Comparison of ENCODE assay signal across 15 cellular contexts in genomic region chr10:51000976-51001375, GRCh38.
DNase-seq lines count a peak whose midpoint lies in the region; ATAC-seq and TF ChIP-seq lines count a peak whose summit lies in the region.
"Had no signal": no experiment of that assay in that cellular context is flagged by ENCODE, and none has a peak within 500 bp of the region (broad histone marks: within the 10 kb centered on the region; RNA-seq: fewer than 3 reads in every experiment).

No MANE protein-coding gene starts in this region.

- no peaks in the 10 kb centered on the region for H3K27me3 ChIP-seq in adipocyte (replicated peaks; ENCODE audit: control insufficient read depth, insufficient read depth, low read length)
- no peaks in the 10 kb centered on the region for H3K27me3 ChIP-seq in thoracic aorta (replicated peaks; ENCODE audit: insufficient read depth)
- H3K27me3 ChIP-seq: colonic mucosa had no signal

- H3K27me3 Mint-ChIP-seq in natural killer cell treated with Interleukin-12 subunit alpha and Interleukin-12 subunit beta and Interleukin-15 and Interleukin-18, amount 100 ng/mL, for 72 hours = peaks cover 14 to 27% of the 10 kb centered on the region in 2 donors

- ATAC-seq in thoracic aorta (ENCODE audit: insufficient number of reproducible peaks, low FRiP score, low read depth) (no peak), HG03097 (IDR thresholded peaks at IDR 0.05; ENCODE audit: low FRiP score, unreplicated experiment) (no peak), HG03045 (IDR thresholded peaks at IDR 0.05; ENCODE audit: unreplicated experiment) (no peak)
- ATAC-seq in natural killer cell treated with Interleukin-12 subunit alpha and Interleukin-12 subunit beta and Interleukin-15 and Interleukin-18, amount 100 ng/mL, for 72 hours = no peak

- H3K4me1 ChIP-seq in adipocyte (ENCODE audit: control insufficient read depth, insufficient read depth, low read length) = peaks cover 56% of the 10 kb centered on the region
- peaks cover 49 to 97% of the 10 kb centered on the region in 2 donors for H3K4me1 ChIP-seq in thoracic aorta (ENCODE audit: control insufficient read depth in 1 of 2, low read depth in 2 of 2)
- H3K4me1 ChIP-seq: colonic mucosa had no signal

- no peaks in the 10 kb centered on the region for H3K4me1 Mint-ChIP-seq in natural killer cell treated with Interleukin-12 subunit alpha and Interleukin-12 subunit beta and Interleukin-15 and Interleukin-18, amount 100 ng/mL, for 72 hours (ENCODE audit: low read depth in 2 of 2)
- H3K4me1 Mint-ChIP-seq: activated naive CD4-positive, alpha-beta T cell treated with anti-CD3 and anti-CD28 coated beads, Interleukin-2, amount 10 ng/mL, durations not matched to agents 7 days and 5 days; stimulated activated naive B cell treated with anti-CD40 and anti-IgM and Interleukin-4, amounts not matched to agents 10 μg/mL and 1 μg/mL and 100 μg/mL, for 72 hours had no signal

- no peaks in the 10 kb centered on the region for H3K9me3 ChIP-seq in adipocyte (ENCODE audit: control insufficient read depth, low read length)
- no peaks in the 10 kb centered on the region for H3K9me3 ChIP-seq in thoracic aorta
- H3K9me3 ChIP-seq: colonic mucosa had no signal

- H3K4me3 ChIP-seq in adipocyte (ENCODE audit: low read length) = peak overlapping the region; percentile 73
- no peak overlapping the region for H3K4me3 ChIP-seq in fibroblast of the aortic adventitia (ENCODE audit: low read depth, low read length)
- H3K4me3 ChIP-seq in thoracic aorta = peak overlapping the region; percentile 31
- H3K4me3 ChIP-seq: colonic mucosa had no signal

- H3K27ac Mint-ChIP-seq in natural killer cell treated with Interleukin-12 subunit alpha and Interleukin-12 subunit beta and Interleukin-15 and Interleukin-18, amount 100 ng/mL, for 72 hours = no peak overlapping the region
- H3K27ac Mint-ChIP-seq: activated naive CD4-positive, alpha-beta T cell treated with anti-CD3 and anti-CD28 coated beads, Interleukin-2, amount 10 ng/mL, durations not matched to agents 7 days and 5 days; stimulated activated naive B cell treated with anti-CD40 and anti-IgM and Interleukin-4, amounts not matched to agents 10 μg/mL and 1 μg/mL and 100 μg/mL, for 72 hours had no signal

- DNase-seq in GM03348 (ENCODE audit: low spot score) (peak; percentile 39), adipocyte (ENCODE audit: low read depth) (peak; percentile 17), fibroblast of the aortic adventitia (ENCODE audit: low read depth) (peak; percentile 42), thoracic aorta (ENCODE audit: low spot score) (no peak)
- DNase-seq in natural killer cell treated with Interleukin-12 subunit alpha and Interleukin-12 subunit beta and Interleukin-15 and Interleukin-18, amount 100 ng/mL, for 72 hours (ENCODE audit: low spot score) = no peak
- DNase-seq: activated CD4-positive, alpha-beta T cell treated with anti-CD3 and anti-CD28 coated beads for 48 hours; activated naive CD4-positive, alpha-beta T cell treated with anti-CD3 and anti-CD28 coated beads, Interleukin-2, amount 10 ng/mL, durations not matched to agents 7 days and 5 days; colonic mucosa; MV-4-11; NCI-H1694 treated with DMSO at 0.1 percent for 48 hours; stimulated activated naive B cell treated with anti-CD40 and anti-IgM and Interleukin-4, amounts not matched to agents 10 μg/mL and 1 μg/mL and 100 μg/mL, for 72 hours had no signal

- no peak for TF ChIP-seq CTCF in fibroblast of the aortic adventitia (IDR thresholded peaks at IDR 0.05; ENCODE audit: insufficient read depth, low read length)
- TF ChIP-seq CTCF in thoracic aorta (IDR thresholded peaks at IDR 0.05) = no peak

- H3K27ac ChIP-seq in thoracic aorta = peak overlapping the region; percentile 78 to 85
- H3K27ac ChIP-seq: colonic mucosa, KMS-11 had no signal

- no peak overlapping the region for H3K4me3 Mint-ChIP-seq in natural killer cell treated with Interleukin-12 subunit alpha and Interleukin-12 subunit beta and Interleukin-15 and Interleukin-18, amount 100 ng/mL, for 72 hours
- H3K4me3 Mint-ChIP-seq: activated naive CD4-positive, alpha-beta T cell treated with anti-CD3 and anti-CD28 coated beads, Interleukin-2, amount 10 ng/mL, durations not matched to agents 7 days and 5 days; neural crest cell; stimulated activated naive B cell treated with anti-CD40 and anti-IgM and Interleukin-4, amounts not matched to agents 10 μg/mL and 1 μg/mL and 100 μg/mL, for 72 hours had no signal

- H3K9me3 Mint-ChIP-seq in natural killer cell treated with Interleukin-12 subunit alpha and Interleukin-12 subunit beta and Interleukin-15 and Interleukin-18, amount 100 ng/mL, for 72 hours = no peaks in the 10 kb centered on the region
- H3K9me3 Mint-ChIP-seq: activated naive CD4-positive, alpha-beta T cell treated with anti-CD3 and anti-CD28 coated beads, Interleukin-2, amount 10 ng/mL, durations not matched to agents 7 days and 5 days; neural crest cell; stimulated activated naive B cell treated with anti-CD40 and anti-IgM and Interleukin-4, amounts not matched to agents 10 μg/mL and 1 μg/mL and 100 μg/mL, for 72 hours had no signal

- H3K36me3 ChIP-seq in adipocyte (ENCODE audit: control insufficient read depth, insufficient read depth, low read length, severe bottlenecking) (no peaks in the 10 kb centered on the region), thoracic aorta (no peaks in the 10 kb centered on the region)
- H3K36me3 ChIP-seq: colonic mucosa had no signal

- H3K9ac ChIP-seq in adipocyte (ENCODE audit: low read length) = peak overlapping the region; percentile 80
- H3K9ac ChIP-seq: KMS-11 had no signal

- no peaks in the 10 kb centered on the region for H3K36me3 Mint-ChIP-seq in natural killer cell treated with Interleukin-12 subunit alpha and Interleukin-12 subunit beta and Interleukin-15 and Interleukin-18, amount 100 ng/mL, for 72 hours
- H3K36me3 Mint-ChIP-seq: activated naive CD4-positive, alpha-beta T cell treated with anti-CD3 and anti-CD28 coated beads, Interleukin-2, amount 10 ng/mL, durations not matched to agents 7 days and 5 days; stimulated activated naive B cell treated with anti-CD40 and anti-IgM and Interleukin-4, amounts not matched to agents 10 μg/mL and 1 μg/mL and 100 μg/mL, for 72 hours had no signal

Comparison
In these comparisons a context has a peak if more than half of its experiments do, and no peak if none do; other contexts are left out.
1. DNase-seq: peak in GM03348 (single experiment), adipocyte (single experiment) and fibroblast of the aortic adventitia (single experiment); none in thoracic aorta (single experiment) and natural killer cell treated with Interleukin-12 subunit alpha and Interleukin-12 subunit beta and Interleukin-15 and Interleukin-18, amount 100 ng/mL, for 72 hours (single experiment).